Comparison of ENCODE assay signal across 10 cellular contexts in genomic region chrX:103586659-103587058, GRCh38. TPM values are rescaled to one million over a fixed set of nuclear protein-coding genes. Genes with fewer than 3 reads are reported as not detected.
DNase-seq lines count a peak whose midpoint lies in the region; ATAC-seq, FAIRE-seq and TF ChIP-seq lines count a peak whose summit lies in the region.
"Had no signal": no experiment of that assay in that cellular context is flagged by ENCODE, and none has a peak within 500 bp of the region (broad histone marks: within the 10 kb centered on the region; RNA-seq: fewer than 3 reads in every experiment).

No MANE protein-coding gene starts in this region.

- no peak for TF ChIP-seq RAD21 in A549 (conservative IDR thresholded peaks at IDR 0.05 in 1 of 2, IDR thresholded peaks at IDR 0.05 in 1 of 2)

- no peak for TF ChIP-seq EP300 in A549 (IDR thresholded peaks at IDR 0.05)

- FAIRE-seq in A549 (lab: Jason Lieb, UNC): no peak

- H3K4me1 Mint-ChIP-seq in naive thymus-derived CD8-positive, alpha-beta T cell: peaks cover 9 to 25% (median 13%) of the 10 kb centered on the region in 4 donors

- CTCF ChIA-PET in A549 (lab: Yijun Ruan, JAX): no interaction called here

- H3K27ac ChIP-seq in A549 (peak overlapping the region; percentile 89 to 99; a peak in 5 of 6 replicates), HUES6 (ENCODE audit: low read depth, low read length) (no peak overlapping the region), colonic mucosa (peak overlapping the region; percentile 45)

- H3K27me3 Mint-ChIP-seq in naive thymus-derived CD8-positive, alpha-beta T cell: no peaks in the 10 kb centered on the region

- H3K9me3 Mint-ChIP-seq in naive thymus-derived CD8-positive, alpha-beta T cell: peaks cover 0 to 4% (median 0%) of the 10 kb centered on the region in 9 donors

- no peak for DNase-seq in A549 (ENCODE audit: low read depth in 1 of 2, low spot score in 1 of 2)
- no peak for DNase-seq in colonic mucosa
- no peak for DNase-seq in naive thymus-derived CD8-positive, alpha-beta T cell
- no peak for DNase-seq in NCI-H2107 (lab: John Stamatoyannopoulos, UW)
- DNase-seq in mucosa of descending colon: no peak
- no peak for DNase-seq in glomerular visceral epithelial cell (ENCODE audit: extremely low spot score)
- DNase-seq: activated gamma-delta T cell had no signal

- H3K36me3 Mint-ChIP-seq in naive thymus-derived CD8-positive, alpha-beta T cell: peaks cover 0 to 2% (median 0%) of the 10 kb centered on the region in 3 donors

- H3K4me2 ChIP-seq in A549: peak overlapping the region; percentile 70

- H3K4me1 ChIP-seq in A549 (peaks cover 7% of the 10 kb centered on the region; the same call in 2 of the 3 replicates), HUES6 (ENCODE audit: control insufficient read depth, insufficient read depth, low read length) (no peaks in the 10 kb centered on the region), colonic mucosa (no peaks in the 10 kb centered on the region), mucosa of descending colon (ENCODE audit: low read depth) (no peaks in the 10 kb centered on the region)

- H3K9ac ChIP-seq in HUES6 (ENCODE audit: low read length) (no peak overlapping the region), colonic mucosa (ENCODE audit: low read depth in 2 of 2, low read length in 2 of 2) (peak overlapping the region in 1 of 2 donors; percentile 12)

- H3K36me3 ChIP-seq in HUES6 (ENCODE audit: control insufficient read depth, insufficient read depth, low read length) (peaks cover 19% of the 10 kb centered on the region), colonic mucosa (no peaks in the 10 kb centered on the region), mucosa of descending colon (ENCODE audit: low read depth) (no peaks in the 10 kb centered on the region)

- POLR2A ChIA-PET in A549 (lab: Yijun Ruan, JAX): no interaction called here
- POLR2A ChIA-PET in naive thymus-derived CD8-positive, alpha-beta T cell (lab: Charles Lee): no interaction called here

- ATAC-seq in A549 (no peak), mucosa of descending colon (no peak), HG03469 (IDR thresholded peaks at IDR 0.05; ENCODE audit: unreplicated experiment) (no peak)
- no peak for ATAC-seq in naive thymus-derived CD8-positive, alpha-beta T cell
- ATAC-seq: stimulated activated naive CD8-positive, alpha-beta T cell treated with anti-CD3 and anti-CD28 coated beads, Interleukin-15, Interleukin-2, amounts not matched to agents 100 U/mL and 50 U/mL, for 24 hours had no signal

- WGBS in A549 (ENCODE audit: missing lambda C conversion rate): 72% methylated on average over 4 of the region's 4 CpGs

- H3K27me3 ChIP-seq in HUES6 (ENCODE audit: control insufficient read depth, insufficient read depth, low read length) (peaks cover 2% of the 10 kb centered on the region; the same call in 1 of the 2 replicates), colonic mucosa (no peaks in the 10 kb centered on the region)

- H3K27ac Mint-ChIP-seq in naive thymus-derived CD8-positive, alpha-beta T cell: peak overlapping the region in 5 of 10 donors; percentile 69 to 91 (median 86)

- TF ChIP-seq CTCF in A549 (IDR thresholded peaks at IDR 0.05) (no peak), colonic mucosa (IDR thresholded peaks at IDR 0.05) (no peak), mucosa of descending colon (IDR thresholded peaks at IDR 0.05) (no peak)

- peak overlapping the region; percentile 93 for H3K4me3 ChIP-seq in A549
- H3K4me3 ChIP-seq in HUES6 (ENCODE audit: low read depth, low read length): peak overlapping the region; percentile 100
- no peak overlapping the region for H3K4me3 ChIP-seq in colonic mucosa
- H3K4me3 ChIP-seq in mucosa of descending colon: no peak overlapping the region

- TF ChIP-seq POLR2A in A549 (IDR thresholded peaks at IDR 0.05; ENCODE audit: low read length): no peak

- peaks cover 11% of the 10 kb centered on the region; the same call in 1 of the 3 replicates for H3K9me3 ChIP-seq in A549
- no peaks in the 10 kb centered on the region for H3K9me3 ChIP-seq in HUES6 (ENCODE audit: control insufficient read depth, insufficient read depth, low read depth, low read length)
- H3K9me3 ChIP-seq in colonic mucosa: no peaks in the 10 kb centered on the region
- no peaks in the 10 kb centered on the region for H3K9me3 ChIP-seq in mucosa of descending colon

- H3K4me3 Mint-ChIP-seq in naive thymus-derived CD8-positive, alpha-beta T cell: peak overlapping the region in 9 of 10 donors; percentile 59 to 94 (median 86)

- intact Hi-C loops in colonic mucosa (cut with DNase I) (no loop called here), mucosa of descending colon (cut with DNase I, micrococcal nuclease) (no loop called here)

TF ChIP-seq in A549, 52 proteins besides CTCF, POLR2A, EP300 and RAD21 (continues in another document):
- TF ChIP-seq MAX (IDR thresholded peaks at IDR 0.05) (no peak), PBX3 (IDR thresholded peaks at IDR 0.05) (no peak), SMC3 (IDR thresholded peaks at IDR 0.05) (no peak), EHF (CRISPR knock-in tag; IDR thresholded peaks at IDR 0.05) (no peak), HEYL (CRISPR knock-in tag; IDR thresholded peaks at IDR 0.05) (no peak), CHD2 (IDR thresholded peaks at IDR 0.05; ENCODE audit: low read length, partially characterized antibody) (no peak), CHD4 (IDR thresholded peaks at IDR 0.05; ENCODE audit: borderline replicate concordance) (no peak), GATA3 (IDR thresholded peaks at IDR 0.05; ENCODE audit: borderline replicate concordance) (no peak), RARB (CRISPR knock-in tag; IDR thresholded peaks at IDR 0.05) (no peak), MAZ (IDR thresholded peaks at IDR 0.05; ENCODE audit: borderline replicate concordance, low read depth, low read length) (no peak), USF2 (IDR thresholded peaks at IDR 0.05) (no peak), JUNB (IDR thresholded peaks at IDR 0.05) (no peak), PHF8 (IDR thresholded peaks at IDR 0.05; ENCODE audit: borderline replicate concordance, low read depth) (no peak), CBX8 (IDR thresholded peaks at IDR 0.05) (no peak), NFE2L2 (conservative IDR thresholded peaks at IDR 0.05; ENCODE audit: low read length) (no peak), FOXS1 (CRISPR knock-in tag; IDR thresholded peaks at IDR 0.05) (no peak)

RNA-seq across cellular contexts. Expression of gene TCEAL4, which starts 1.3 kb away (rescaled TPM):
- 35.2 and 57.2 TPM in 2 replicates for polyA plus RNA-seq in A549 (2011; rRNA removed)
- 18.8 and 23.9 TPM in 2 replicates for polyA plus RNA-seq in A549 (2012; cell fraction: cytosol; rRNA removed)
- polyA plus RNA-seq in A549 (2012; cell fraction: nucleus; rRNA removed): 6.9 and 9.6 TPM in 2 replicates
- 173 to 195 TPM (median 192 TPM) in 3 replicates for polyA plus RNA-seq in A549 (2017; fragmentation: RNase III; extraction: RNeasy Plus Mini Kit Qiagen cat#74134 plus additional on column Dnase treatment)
- polyA minus RNA-seq in A549 (2011; rRNA and poly(A)+ RNA removed): 9.0 and 9.8 TPM in 2 replicates
- total RNA-seq in colonic mucosa: 10 to 100 TPM; 19.0 to 21.1 TPM
- total RNA-seq in naive thymus-derived CD8-positive, alpha-beta T cell: 10 to 100 TPM; 15.9 to 17.2 TPM
- 10 to 100 TPM; 16.5 to 28.0 (median 20.8) TPM for polyA plus RNA-seq in naive thymus-derived CD8-positive, alpha-beta T cell
- total RNA-seq in mucosa of descending colon: 10 to 100 TPM in 2 of 3 donors, 1 to 10 TPM in 1; 8.7 to 68.0 (median 28.6) TPM

RNA-seq across cellular contexts. Expression of gene TCEAL3, which starts 21.1 kb away (rescaled TPM):
- polyA plus RNA-seq in A549 (2011; rRNA removed) (3.6 and 6.6 TPM in 2 replicates), A549 (2017; fragmentation: RNase III; extraction: RNeasy Plus Mini Kit Qiagen cat#74134 plus additional on column Dnase treatment) (18.8 to 24.0 TPM (median 23.9 TPM) in 3 replicates)
- 2.6 and 3.7 TPM in 2 replicates for polyA plus RNA-seq in A549 (2012; cell fraction: cytosol; rRNA removed)
- polyA plus RNA-seq in A549 (2012; cell fraction: nucleus; rRNA removed): 0.48 and 1.2 TPM in 2 replicates
- 0.68 and 0.95 TPM in 2 replicates for polyA minus RNA-seq in A549 (2011; rRNA and poly(A)+ RNA removed)
- total RNA-seq in colonic mucosa (1 to 10 TPM; 4.9 to 7.8 TPM), mucosa of descending colon (10 to 100 TPM in 1 of 3 donors, 1 to 10 TPM in 2; 3.3 to 29.7 (median 9.6) TPM)
- total RNA-seq in naive thymus-derived CD8-positive, alpha-beta T cell: 1 to 10 TPM; 9.1 TPM
- 10 to 100 TPM in 2 of 3 donors, 1 to 10 TPM in 1; 7.4 to 11.9 (median 10.2) TPM for polyA plus RNA-seq in naive thymus-derived CD8-positive, alpha-beta T cell

RNA-seq across cellular contexts. Expression of gene TCEAL1, which starts 42.1 kb away (rescaled TPM):
- 29.7 and 40.7 TPM in 2 replicates for polyA plus RNA-seq in A549 (2011; rRNA removed)
- polyA plus RNA-seq in A549 (2012; cell fraction: cytosol; rRNA removed): 18.1 and 18.9 TPM in 2 replicates
- 11.1 and 16.2 TPM in 2 replicates for polyA plus RNA-seq in A549 (2012; cell fraction: nucleus; rRNA removed)
- 35.1 to 42.1 TPM (median 40.5 TPM) in 3 replicates for polyA plus RNA-seq in A549 (2017; fragmentation: RNase III; extraction: RNeasy Plus Mini Kit Qiagen cat#74134 plus additional on column Dnase treatment)
- polyA minus RNA-seq in A549 (2011; rRNA and poly(A)+ RNA removed): 2.9 and 3.1 TPM in 2 replicates
- total RNA-seq in colonic mucosa: 10 to 100 TPM; 11.2 to 13.0 TPM
- 10 to 100 TPM; 18.8 to 19.3 TPM for total RNA-seq in naive thymus-derived CD8-positive, alpha-beta T cell
- 10 to 100 TPM; 19.1 to 29.4 (median 28.4) TPM for polyA plus RNA-seq in naive thymus-derived CD8-positive, alpha-beta T cell
- total RNA-seq in mucosa of descending colon: 10 to 100 TPM in 2 of 3 donors, 1 to 10 TPM in 1; 7.2 to 44.0 (median 19.3) TPM

Comparison
In these comparisons a context has a peak if more than half of its experiments do, and no peak if none do; other contexts are left out.
1. H3K4me3 ChIP-seq: peak in A549 (single experiment) and HUES6 (single experiment); none in colonic mucosa (single experiment) and mucosa of descending colon (single experiment).